In genomic region chrX:20066968-20067708, GRCh38 we compare ENCODE assay signal across 8 cellular contexts. TPM values are rescaled to one million over a fixed set of nuclear protein-coding genes. Genes with fewer than 3 reads are reported as not detected.
A peak's percentile ranks its signal among the peaks of the same experiment; 100 is the strongest.
DNase-seq lines count a peak whose midpoint lies in the region; ATAC-seq and TF ChIP-seq lines count a peak whose summit lies in the region.

No MANE protein-coding gene starts in this region.

- H3K4me2 ChIP-seq in neural progenitor cell: no peak overlapping the region

- H3K9me3 ChIP-seq in SJCRH30 (replicated peaks) (no peaks in the 10 kb centered on the region), neural progenitor cell (ENCODE audit: low read depth) (no peaks in the 10 kb centered on the region)

- H3K4me1 ChIP-seq in SJCRH30 (peaks cover 3% of the 10 kb centered on the region; the same call in 1 of the 2 replicates), neural progenitor cell (no peaks in the 10 kb centered on the region)

- H3K36me3 ChIP-seq in SJCRH30: no peaks in the 10 kb centered on the region
- H3K36me3 ChIP-seq in neural progenitor cell: no peaks in the 10 kb centered on the region

- H4K20me1 ChIP-seq in neural progenitor cell (ENCODE audit: low read depth): no peaks in the 10 kb centered on the region

- H3K4me3 ChIP-seq in SJCRH30 (no peak overlapping the region), epithelial cell of esophagus (ENCODE audit: low read length) (no peak overlapping the region), neural progenitor cell (no peak overlapping the region)

- TF ChIP-seq CTCF in epithelial cell of esophagus (IDR thresholded peaks at IDR 0.05; ENCODE audit: insufficient read depth, low read depth, low read length, missing control alignments) (peak; percentile 66), neural progenitor cell (IDR thresholded peaks at IDR 0.05) (peak; percentile 55)

- no peak overlapping the region for H3K4me3 Mint-ChIP-seq in neural progenitor cell

- no peaks in the 10 kb centered on the region for H3K79me2 ChIP-seq in neural progenitor cell (ENCODE audit: low read depth)

- no peaks in the 10 kb centered on the region for H3K27me3 ChIP-seq in SJCRH30
- no peaks in the 10 kb centered on the region for H3K27me3 ChIP-seq in neural progenitor cell

- H3K36me3 Mint-ChIP-seq in neural progenitor cell: no peaks in the 10 kb centered on the region

- no peak overlapping the region for H2AFZ ChIP-seq in neural progenitor cell (replicated peaks)

- H3F3A ChIP-seq in neural progenitor cell (ENCODE audit: low read depth): no peaks in the 10 kb centered on the region

- DNase-seq in DMS 273 (lab: John Stamatoyannopoulos, UW; ENCODE audit: unreplicated experiment) (peak; percentile 71), HuH-7.5 (ENCODE audit: low spot score) (peak; percentile 33), SJCRH30 (peak; percentile 13 to 67), epithelial cell of esophagus (ENCODE audit: low read depth) (peak; percentile 70), neural progenitor cell (ENCODE audit: low spot score) (peak; percentile 26), GOT3 (lab: John Stamatoyannopoulos, UW) (no peak)

- peaks cover 3% of the 10 kb centered on the region for H3K27me3 Mint-ChIP-seq in neural progenitor cell (ENCODE audit: insufficient read depth, low read depth)

- H3K27ac ChIP-seq in SJCRH30: no peak overlapping the region
- no peak overlapping the region for H3K27ac ChIP-seq in neural progenitor cell

- peak overlapping the region; percentile 8 for H3K27ac Mint-ChIP-seq in neural progenitor cell

- ATAC-seq in GM18907 (IDR thresholded peaks at IDR 0.05; ENCODE audit: unreplicated experiment) (peak; percentile 76), GM21423 (IDR thresholded peaks at IDR 0.05; ENCODE audit: unreplicated experiment) (no peak)

- H3K9ac ChIP-seq in neural progenitor cell: no peak overlapping the region

- H3K9me3 Mint-ChIP-seq in neural progenitor cell: no peaks in the 10 kb centered on the region

- peaks cover 10% of the 10 kb centered on the region for H3K4me1 Mint-ChIP-seq in neural progenitor cell

RNA-seq across cellular contexts. Expression of gene MAP7D2, which starts 49.6 kb away (rescaled TPM):
- total RNA-seq in SJCRH30 (2014; rRNA removed; shearing (Covaris generic)): 0.05 and 0.08 TPM in 2 replicates
- 2.0 and 2.6 TPM in 2 replicates for total RNA-seq in neural progenitor cell (ENCODE audit: low replicate concordance)
